Comparison of ENCODE assay signal across 20 cellular contexts in genomic region chr1:78054559-78054958, GRCh38.
A peak's percentile ranks its signal among the peaks of the same experiment; 100 is the strongest.
DNase-seq lines count a peak whose midpoint lies in the region; ATAC-seq lines count a peak whose summit lies in the region.
"Had no signal": no experiment of that assay in that cellular context is flagged by ENCODE, and none has a peak within 500 bp of the region (broad histone marks: within the 10 kb centered on the region; RNA-seq: fewer than 3 reads in every experiment).

No MANE protein-coding gene starts in this region.

- no peak for DNase-seq in stimulated activated naive CD8-positive, alpha-beta T cell treated with anti-CD3 and anti-CD28 coated beads, Interleukin-15, amount 100 ng/mL, for 72 hours
- DNase-seq in stimulated activated naive CD8-positive, alpha-beta T cell treated with anti-CD3 and anti-CD28 coated beads, Interleukin-15, Interleukin-2, amounts not matched to agents 100 U/mL and 50 U/mL, for 24 hours, result no peak
- peak; percentile 43 for DNase-seq in OCI-M1 (lab: John Stamatoyannopoulos, UW)
- DNase-seq in fibroblast of peridontal ligament (ENCODE audit: extremely low read depth), result peak; percentile 24
- no peak for DNase-seq in middle frontal gyrus (ENCODE audit: extremely low spot score, low spot score)
- no peak for DNase-seq in NCI-H2227 (lab: John Stamatoyannopoulos, UW; ENCODE audit: unreplicated experiment)
- DNase-seq in RPMI8226, result no peak
- DNase-seq: activated effector memory CD4-positive, alpha-beta T cell treated with Interleukin-2 at 50 U/mL for 16 hours; activated naive CD8-positive, alpha-beta T cell treated with anti-CD3 and anti-CD28 coated beads, Interleukin-2, amount 10 ng/mL, durations not matched to agents 7 days and 5 days; Calu3; cerebellar nuclear complex; effector CD4-positive, alpha-beta T cell; kidney; lower lobe of right lung; NCI-H1105; NCI-H2029; retina; stimulated activated CD4-positive, alpha-beta T cell treated with anti-CD3 and anti-CD28 coated beads, Interleukin-12 subunit alpha, Interleukin-12 subunit beta, amount 100 ng/mL, for 4 hours; trophoblast cell had no signal

- ATAC-seq in stimulated activated naive CD8-positive, alpha-beta T cell treated with anti-CD3 and anti-CD28 coated beads, Interleukin-15, amount 100 ng/mL, for 72 hours, result peak; percentile 43
- ATAC-seq in stimulated activated naive CD8-positive, alpha-beta T cell treated with anti-CD3 and anti-CD28 coated beads, Interleukin-15, Interleukin-2, amounts not matched to agents 100 U/mL and 50 U/mL, for 24 hours, result no peak
- ATAC-seq in GM21360 (IDR thresholded peaks at IDR 0.05; ENCODE audit: unreplicated experiment), result no peak
- ATAC-seq: lower lobe of right lung had no signal

- H3K4me1 Mint-ChIP-seq in stimulated activated naive CD8-positive, alpha-beta T cell treated with anti-CD3 and anti-CD28 coated beads, Interleukin-15, amount 100 ng/mL, for 72 hours, result peaks cover 8% of the 10 kb centered on the region

- H3K9me3 Mint-ChIP-seq in stimulated activated naive CD8-positive, alpha-beta T cell treated with anti-CD3 and anti-CD28 coated beads, Interleukin-15, amount 100 ng/mL, for 72 hours, result peaks cover 0 to 7% of the 10 kb centered on the region in 2 donors

- peaks cover 29% of the 10 kb centered on the region for H3K27me3 Mint-ChIP-seq in stimulated activated naive CD8-positive, alpha-beta T cell treated with anti-CD3 and anti-CD28 coated beads, Interleukin-15, amount 100 ng/mL, for 72 hours

- no peak overlapping the region for H3K27ac Mint-ChIP-seq in stimulated activated naive CD8-positive, alpha-beta T cell treated with anti-CD3 and anti-CD28 coated beads, Interleukin-15, amount 100 ng/mL, for 72 hours
- H3K27ac Mint-ChIP-seq: activated naive CD8-positive, alpha-beta T cell treated with anti-CD3 and anti-CD28 coated beads, Interleukin-2, amount 10 ng/mL, durations not matched to agents 7 days and 5 days had no signal

- no peak overlapping the region for H3K4me3 Mint-ChIP-seq in stimulated activated naive CD8-positive, alpha-beta T cell treated with anti-CD3 and anti-CD28 coated beads, Interleukin-15, amount 100 ng/mL, for 72 hours
- H3K4me3 Mint-ChIP-seq: activated naive CD8-positive, alpha-beta T cell treated with anti-CD3 and anti-CD28 coated beads, Interleukin-2, amount 10 ng/mL, durations not matched to agents 7 days and 5 days had no signal

Comparison
In these comparisons a context has a peak if more than half of its experiments do, and no peak if none do; other contexts are left out.
1. DNase-seq: peak in OCI-M1 (single experiment) and fibroblast of peridontal ligament (single experiment); none in stimulated activated naive CD8-positive, alpha-beta T cell treated with anti-CD3 and anti-CD28 coated beads, Interleukin-15, amount 100 ng/mL, for 72 hours (0 of 2), stimulated activated naive CD8-positive, alpha-beta T cell treated with anti-CD3 and anti-CD28 coated beads, Interleukin-15, Interleukin-2, amounts not matched to agents 100 U/mL and 50 U/mL, for 24 hours (single experiment), middle frontal gyrus (single experiment), NCI-H2227 (single experiment) and RPMI8226 (single experiment).